In the genomic region with DNA sequence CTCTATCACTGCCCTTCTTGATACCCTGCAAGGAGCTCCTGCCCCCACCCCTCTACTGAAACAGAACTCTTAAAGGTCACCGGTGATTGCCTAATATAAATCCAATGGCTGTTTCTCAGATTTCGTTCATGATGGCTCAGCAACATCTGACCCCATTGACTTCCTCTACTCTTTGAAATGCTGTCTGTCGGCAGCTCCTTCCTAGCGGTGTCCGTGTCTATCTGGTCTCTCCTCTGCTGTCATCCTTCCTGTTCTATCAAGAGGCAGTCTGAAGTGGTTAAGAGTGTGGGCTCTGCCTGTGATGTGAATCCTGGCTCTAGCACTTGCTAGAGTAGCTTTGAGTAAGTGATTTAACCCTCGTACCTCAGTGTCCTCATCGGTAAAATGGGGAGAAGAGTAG, we compare ENCODE assay signal across 15 cellular contexts. TPM values are rescaled to one million over a fixed set of nuclear protein-coding genes. Genes with fewer than 3 reads are reported as not detected.
DNase-seq lines count a peak whose midpoint lies in the region; ATAC-seq, FAIRE-seq and TF ChIP-seq lines count a peak whose summit lies in the region.
"Had no signal": no experiment of that assay in that cellular context is flagged by ENCODE, and none has a peak within 500 bp of the region (broad histone marks: within the 10 kb centered on the region; RNA-seq: fewer than 3 reads in every experiment).

No MANE protein-coding gene starts in this region.

- H3K36me3 Mint-ChIP-seq in T-cell = no peaks in the 10 kb centered on the region

- peaks cover 13 to 19% (median 14%) of the 10 kb centered on the region in 3 donors for H3K4me1 Mint-ChIP-seq in T-cell

- no peak overlapping the region for H3K27ac Mint-ChIP-seq in T-cell

- CTCF ChIA-PET in T-cell (lab: Charles Lee) = interaction anchor here in 1 of 2 donors (0.6 kb wide), 1 partner anchor 1012 kb away, joined by 4 read pairs; no protein-coding TSS in a partner anchor

- peak; percentile 80 for FAIRE-seq in GM12891 (lab: Jason Lieb, UNC)
- FAIRE-seq: A204.1, pancreas had no signal

- H3K9me3 Mint-ChIP-seq in T-cell = no peaks in the 10 kb centered on the region

- TF ChIP-seq POLR2A in GM12891 (IDR thresholded peaks at IDR 0.05; ENCODE audit: low read depth, low read length) = no peak

- DNase-seq in SKM-1 treated with dmso at 0.1 percent for 144 hours (lab: John Stamatoyannopoulos, UW; ENCODE audit: unreplicated experiment) (peak; percentile 44), SKM-1 (lab: John Stamatoyannopoulos, UW; ENCODE audit: unreplicated experiment) (no peak), GM12891 (ENCODE audit: insufficient read length, low spot score) (no peak), T-cell (peak in 7 of 34 experiments; percentile 0 to 33 (median 8)), left kidney (ENCODE audit: low read depth, low spot score) (peak; percentile 40), T-helper 9 cell (no peak)
- no peak for DNase-seq in stimulated activated CD4-positive, alpha-beta T cell treated with anti-CD3 and anti-CD28 coated beads, Interleukin-1b, Interleukin-23, amount 100 ng/mL, for 48 hours
- DNase-seq: amygdala, Calu3, dorsolateral prefrontal cortex, mesendoderm, NCI-H774, pancreas had no signal

- ATAC-seq in T-cell (replicated peaks in 1 of 4) = peak; percentile 69 to 92 (median 89)
- ATAC-seq in HG02623 (IDR thresholded peaks at IDR 0.05; ENCODE audit: unreplicated experiment) = no peak

- POLR2A ChIA-PET in T-cell (lab: Charles Lee) = no interaction called here

- H3K27me3 Mint-ChIP-seq in T-cell = peaks cover 28 to 40% of the 10 kb centered on the region in 2 donors

- H3K4me3 Mint-ChIP-seq in T-cell = no peak overlapping the region

TF ChIP-seq in GM12891, 5 proteins besides CTCF, POLR2A, EP300 and RAD21:
- TF ChIP-seq SPI1 (IDR thresholded peaks at IDR 0.05; ENCODE audit: low read depth, low read length) (no peak), POLR2AphosphoS5 (IDR thresholded peaks at IDR 0.05; ENCODE audit: low read depth, low read length) (no peak), TAF1 (IDR thresholded peaks at IDR 0.05; ENCODE audit: low read depth, low read length) (no peak), POU2F2 (IDR thresholded peaks at IDR 0.05; ENCODE audit: low read depth, low read length) (no peak), PAX5 (IDR thresholded peaks at IDR 0.05; ENCODE audit: insufficient read depth, low read length, severe bottlenecking) (no peak)

RNA-seq across cellular contexts. Expression of a gene that starts 5.5 kb away (rescaled TPM):
- 3.7 TPM for polyA plus RNA-seq in GM12891 (2012; ENCODE audit: low read depth, missing spikeins)
- total RNA-seq in T-cell = under 1 TPM in 1 of 5 donors, not detected in 4; 0.16 TPM
- total RNA-seq: Calu3 had no signal

RNA-seq across cellular contexts. Expression of a gene that starts 53.0 kb away (rescaled TPM):
- 4.5 TPM for polyA plus RNA-seq in GM12891 (2012; ENCODE audit: low read depth, missing spikeins)
- under 1 TPM in 3 of 5 donors, not detected in 2; 0.06 to 0.20 (median 0.09) TPM for total RNA-seq in T-cell

Comparison
In these comparisons a context has a peak if more than half of its experiments do, and no peak if none do; other contexts are left out.
1. DNase-seq: peak in SKM-1 treated with dmso at 0.1 percent for 144 hours (single experiment) and left kidney (single experiment); none in SKM-1 (single experiment), GM12891 (single experiment), stimulated activated CD4-positive, alpha-beta T cell treated with anti-CD3 and anti-CD28 coated beads, Interleukin-1b, Interleukin-23, amount 100 ng/mL, for 48 hours (single experiment) and T-helper 9 cell (single experiment).